ENCODE assay signal across 9 cellular contexts in genomic region chr9:20618361-20618799, GRCh38. TPM values are rescaled to one million over a fixed set of nuclear protein-coding genes. Genes with fewer than 3 reads are reported as not detected.
DNase-seq lines count a peak whose midpoint lies in the region; ATAC-seq and TF ChIP-seq lines count a peak whose summit lies in the region.
"Had no signal": no experiment of that assay in that cellular context is flagged by ENCODE, and none has a peak within 500 bp of the region (broad histone marks: within the 10 kb centered on the region; RNA-seq: fewer than 3 reads in every experiment).

No MANE protein-coding gene starts in this region.

- peak overlapping the region; percentile 96 for H3K4me2 ChIP-seq in DND-41 (ENCODE audit: insufficient read depth, low read length)

- H3K9me3 Mint-ChIP-seq in naive thymus-derived CD8-positive, alpha-beta T cell = no peaks in the 10 kb centered on the region
- H3K9me3 Mint-ChIP-seq in activated CD8-positive, alpha-beta memory T cell treated with anti-CD3 and anti-CD28 coated beads, Interleukin-2, amount 10 ng/mL, durations not matched to agents 7 days and 5 days (ENCODE audit: low read depth) = no peaks in the 10 kb centered on the region

- H3K4me1 ChIP-seq in DND-41 (ENCODE audit: insufficient read depth, low read length) (peaks cover 45% of the 10 kb centered on the region), body of pancreas (peaks cover 10% of the 10 kb centered on the region)

- H3K4me3 Mint-ChIP-seq in naive thymus-derived CD8-positive, alpha-beta T cell = peak overlapping the region; percentile 31 to 100 (median 72)
- no peak overlapping the region for H3K4me3 Mint-ChIP-seq in activated CD8-positive, alpha-beta memory T cell treated with anti-CD3 and anti-CD28 coated beads, Interleukin-2, amount 10 ng/mL, durations not matched to agents 7 days and 5 days

- ATAC-seq in DND-41 (ENCODE audit: insufficient read depth, low read depth) (no peak), body of pancreas (no peak)
- ATAC-seq in naive thymus-derived CD8-positive, alpha-beta T cell = no peak
- no peak for ATAC-seq in activated CD8-positive, alpha-beta memory T cell treated with anti-CD3 and anti-CD28 coated beads, Interleukin-2, amount 10 ng/mL, durations not matched to agents 7 days and 5 days

- CTCF ChIA-PET in activated CD8-positive, alpha-beta memory T cell treated with anti-CD3 and anti-CD28 coated beads, Interleukin-2, amount 10 ng/mL, durations not matched to agents 7 days and 5 days (lab: Charles Lee) = interaction anchor here (1.0 to 2.3 kb wide), 2 partner anchors 12 to 93 kb away, joined by 4 to 5 read pairs; no protein-coding TSS in a partner anchor

- no peak overlapping the region for H3K9ac ChIP-seq in DND-41 (ENCODE audit: low read depth, low read length)

- H3K27ac Mint-ChIP-seq in naive thymus-derived CD8-positive, alpha-beta T cell = peak overlapping the region in 9 of 10 donors; percentile 32 to 99 (median 91)
- H3K27ac Mint-ChIP-seq in activated CD8-positive, alpha-beta memory T cell treated with anti-CD3 and anti-CD28 coated beads, Interleukin-2, amount 10 ng/mL, durations not matched to agents 7 days and 5 days = no peak overlapping the region

- peaks cover 0 to 6% (median 4%) of the 10 kb centered on the region in 3 donors for H3K36me3 Mint-ChIP-seq in naive thymus-derived CD8-positive, alpha-beta T cell
- H3K36me3 Mint-ChIP-seq in activated CD8-positive, alpha-beta memory T cell treated with anti-CD3 and anti-CD28 coated beads, Interleukin-2, amount 10 ng/mL, durations not matched to agents 7 days and 5 days = peaks cover 42% of the 10 kb centered on the region

- DNase-seq in DND-41 = no peak
- peak; percentile 69 for DNase-seq in NCI-H1105 treated with DMSO at 0.1 percent for 48 hours (lab: John Stamatoyannopoulos, UW)
- DNase-seq in body of pancreas = peak; percentile 56 to 79 (median 76)
- no peak for DNase-seq in naive thymus-derived CD8-positive, alpha-beta T cell
- no peak for DNase-seq in activated CD8-positive, alpha-beta memory T cell treated with anti-CD3 and anti-CD28 coated beads, Interleukin-2, amount 10 ng/mL, durations not matched to agents 7 days and 5 days
- DNase-seq in activated effector memory CD4-positive, alpha-beta T cell treated with anti-CD3 and anti-CD28 coated beads, Interleukin-2, amount 50 U/mL, for 16 hours = no peak
- DNase-seq in activated CD8-positive, alpha-beta memory T cell treated with anti-CD3 and anti-CD28 coated beads, Interleukin-2, amount 50 U/mL, for 48 hours = no peak
- no peak for DNase-seq in stimulated activated CD8-positive, alpha-beta memory T cell treated with anti-CD3 and anti-CD28 coated beads, Interleukin-4, amount 100 ng/mL, for 48 hours

- 13 to 26% methylated on average over 2 of the region's 2 CpGs for WGBS in body of pancreas, 2 donors

- H3K9me3 ChIP-seq in DND-41 (ENCODE audit: insufficient read depth, low read length, severe bottlenecking) (no peaks in the 10 kb centered on the region), body of pancreas (no peaks in the 10 kb centered on the region)
- H3K9me3 ChIP-seq: right atrium auricular region had no signal

- no peak for TF ChIP-seq POLR2A in body of pancreas (IDR thresholded peaks at IDR 0.05)

- H3K27ac ChIP-seq in DND-41 (ENCODE audit: low read length) (no peak overlapping the region), body of pancreas (peak overlapping the region in 3 of 4 donors; percentile 2 to 87 (median 9))
- H3K27ac ChIP-seq: right atrium auricular region had no signal

- TF ChIP-seq CTCF in DND-41 (IDR thresholded peaks at IDR 0.05; ENCODE audit: borderline replicate concordance, extremely low read depth, low read length, poor library complexity, severe bottlenecking) (no peak), body of pancreas (IDR thresholded peaks at IDR 0.05) (no peak)

- H3K79me2 ChIP-seq in DND-41 (ENCODE audit: insufficient read depth, low read length) = peaks cover 80% of the 10 kb centered on the region

- peaks cover 20% of the 10 kb centered on the region for H4K20me1 ChIP-seq in DND-41 (ENCODE audit: insufficient read depth, low read length)

- no peaks in the 10 kb centered on the region for H3K27me3 Mint-ChIP-seq in naive thymus-derived CD8-positive, alpha-beta T cell
- H3K27me3 Mint-ChIP-seq in activated CD8-positive, alpha-beta memory T cell treated with anti-CD3 and anti-CD28 coated beads, Interleukin-2, amount 10 ng/mL, durations not matched to agents 7 days and 5 days = no peaks in the 10 kb centered on the region

- POLR2A ChIA-PET in naive thymus-derived CD8-positive, alpha-beta T cell (lab: Charles Lee) = interaction anchor here (1.4 kb wide), 1 partner anchor 66 kb away, joined by 4 read pairs; no protein-coding TSS in a partner anchor

- H3K4me3 ChIP-seq in DND-41 (ENCODE audit: low read depth in 1 of 2, low read length in 2 of 2) = no peak overlapping the region
- H3K4me3 ChIP-seq in body of pancreas = no peak overlapping the region
- H3K4me3 ChIP-seq: right atrium auricular region had no signal

- intact Hi-C loops in body of pancreas (cut with DNase I) = no loop called here

- H2AFZ ChIP-seq in DND-41 (ENCODE audit: low read depth, low read length) = no peak overlapping the region

- H3K4me1 Mint-ChIP-seq in naive thymus-derived CD8-positive, alpha-beta T cell = peaks cover 18 to 60% (median 55%) of the 10 kb centered on the region in 4 donors
- H3K4me1 Mint-ChIP-seq in activated CD8-positive, alpha-beta memory T cell treated with anti-CD3 and anti-CD28 coated beads, Interleukin-2, amount 10 ng/mL, durations not matched to agents 7 days and 5 days = peaks cover 43% of the 10 kb centered on the region

- H3K36me3 ChIP-seq in DND-41 (ENCODE audit: insufficient read depth, low read length) = peaks cover 11% of the 10 kb centered on the region
- no peaks in the 10 kb centered on the region for H3K36me3 ChIP-seq in body of pancreas (replicated peaks in 1 of 2; ENCODE audit: insufficient read depth in 1 of 2, low read depth in 2 of 2)
- H3K36me3 ChIP-seq: right atrium auricular region had no signal

- no peaks in the 10 kb centered on the region for H3K27me3 ChIP-seq in DND-41 (ENCODE audit: insufficient read depth, low read length, poor library complexity)
- no peaks in the 10 kb centered on the region for H3K27me3 ChIP-seq in body of pancreas
- H3K27me3 ChIP-seq: right atrium auricular region had no signal

RNA-seq across cellular contexts. Expression of gene MLLT3, which starts 3.9 kb away (rescaled TPM):
- 1 to 10 TPM; 5.6 to 5.7 TPM for total RNA-seq in body of pancreas
- total RNA-seq in naive thymus-derived CD8-positive, alpha-beta T cell = 10 to 100 TPM; 64.7 to 73.0 TPM
- 10 to 100 TPM; 28.0 to 42.9 (median 39.0) TPM for polyA plus RNA-seq in naive thymus-derived CD8-positive, alpha-beta T cell
- total RNA-seq in activated CD8-positive, alpha-beta memory T cell treated with anti-CD3 and anti-CD28 coated beads, Interleukin-2, amount 10 ng/mL, durations not matched to agents 7 days and 5 days = 10 to 100 TPM; 55.9 to 56.4 TPM

Comparison
In these comparisons a context has a peak if more than half of its experiments do, and no peak if none do; other contexts are left out.
1. DNase-seq: peak in NCI-H1105 treated with DMSO at 0.1 percent for 48 hours (single experiment) and body of pancreas (4 of 4); none in DND-41 (single experiment), naive thymus-derived CD8-positive, alpha-beta T cell (0 of 10), activated CD8-positive, alpha-beta memory T cell treated with anti-CD3 and anti-CD28 coated beads, Interleukin-2, amount 10 ng/mL, durations not matched to agents 7 days and 5 days (single experiment), activated effector memory CD4-positive, alpha-beta T cell treated with anti-CD3 and anti-CD28 coated beads, Interleukin-2, amount 50 U/mL, for 16 hours (single experiment), activated CD8-positive, alpha-beta memory T cell treated with anti-CD3 and anti-CD28 coated beads, Interleukin-2, amount 50 U/mL, for 48 hours (single experiment) and stimulated activated CD8-positive, alpha-beta memory T cell treated with anti-CD3 and anti-CD28 coated beads, Interleukin-4, amount 100 ng/mL, for 48 hours (single experiment).
2. RNA of gene MLLT3, which starts 3.9 kb away (total RNA-seq): 64.7 to 73.0 TPM in naive thymus-derived CD8-positive, alpha-beta T cell and 55.9 to 56.4 TPM in activated CD8-positive, alpha-beta memory T cell treated with anti-CD3 and anti-CD28 coated beads, Interleukin-2, amount 10 ng/mL, durations not matched to agents 7 days and 5 days; 5.6 to 5.7 TPM in body of pancreas; every median in the first group is over 4 times any median in the second.